Comparison of ENCODE assay signal across 26 cellular contexts in genomic region chr2:147546109-147546508, GRCh38.
"Had no signal": no experiment of that assay in that cellular context is flagged by ENCODE, and none has a peak within 500 bp of the region (broad histone marks: within the 10 kb centered on the region; RNA-seq: fewer than 3 reads in every experiment).

No MANE protein-coding gene starts in this region.

- ATAC-seq: activated naive CD8-positive, alpha-beta T cell treated with anti-CD3 and anti-CD28 coated beads, Interleukin-2, amount 50 U/mL, for 24 hours; effector memory CD8-positive, alpha-beta T cell; left ventricle myocardium superior; naive thymus-derived CD8-positive, alpha-beta T cell; right cardiac atrium; stimulated activated naive CD8-positive, alpha-beta T cell treated with anti-CD3 and anti-CD28 coated beads, Interleukin-15, Interleukin-2, amounts not matched to agents 100 U/mL and 50 U/mL, for 24 hours had no signal

- H3K36me3 ChIP-seq: colonic mucosa, neural progenitor cell, transverse colon had no signal

- H3K9ac ChIP-seq: neural progenitor cell had no signal

- H3K27ac ChIP-seq: colonic mucosa, dorsolateral prefrontal cortex, neural progenitor cell, testis, transverse colon had no signal

- H2AFZ ChIP-seq: neural progenitor cell had no signal

- H3K9me3 ChIP-seq: colonic mucosa, testis, transverse colon had no signal

- H3K4me1 ChIP-seq: colonic mucosa, neural progenitor cell, testis, transverse colon had no signal

- DNase-seq: activated CD4-positive, alpha-beta memory T cell treated with anti-CD3 and anti-CD28 coated beads for 36 hours; activated CD4-positive, alpha-beta T cell treated with anti-CD3 and anti-CD28 coated beads, Interleukin-2, amount 10 ng/mL, durations not matched to agents 24 days and 14 days; activated CD4-positive, CD25-positive, alpha-beta regulatory T cell treated with anti-CD3 and anti-CD28 coated beads, Interleukin-2, amount 50 U/mL, for 72 hours; activated CD8-positive, alpha-beta memory T cell treated with anti-CD3 and anti-CD28 coated beads, Interleukin-2, amount 50 U/mL, for 4 hours; activated gamma-delta T cell; activated naive CD4-positive, alpha-beta T cell treated with anti-CD3 and anti-CD28 coated beads, Interleukin-2, amount 10 ng/mL, durations not matched to agents 7 days and 5 days; activated naive CD8-positive, alpha-beta T cell treated with anti-CD3 and anti-CD28 coated beads, Interleukin-2, amount 50 U/mL, for 24 hours; activated T-cell treated with anti-CD3 and anti-CD28 coated beads, Interleukin-2, amount 50 U/mL, for 1 hour; colonic mucosa; dorsolateral prefrontal cortex; effector memory CD8-positive, alpha-beta T cell; erythroblast; foreskin fibroblast; head of caudate nucleus; left ventricle myocardium superior; mammary epithelial cell; naive thymus-derived CD8-positive, alpha-beta T cell; occipital lobe; right cardiac atrium; stimulated activated CD4-positive, alpha-beta T cell treated with anti-CD3 and anti-CD28 coated beads, Interleukin-12 subunit alpha, Interleukin-12 subunit beta, amount 100 ng/mL, for 4 hours; stimulated activated CD4-positive, alpha-beta T cell treated with anti-CD3 and anti-CD28 coated beads, Interleukin-4, amount 100 ng/mL, for 1 hour; stimulated activated naive CD8-positive, alpha-beta T cell treated with anti-CD3 and anti-CD28 coated beads, Interleukin-15, Interleukin-2, amounts not matched to agents 100 U/mL and 50 U/mL, for 24 hours; T-helper 2 cell; testis; transverse colon had no signal

- H3K4me3 ChIP-seq: colonic mucosa, dorsolateral prefrontal cortex, neural progenitor cell, testis, transverse colon had no signal

- H3K4me2 ChIP-seq: neural progenitor cell had no signal

- H3K27me3 ChIP-seq: colonic mucosa, neural progenitor cell, testis, transverse colon had no signal
